In the genomic region with DNA sequence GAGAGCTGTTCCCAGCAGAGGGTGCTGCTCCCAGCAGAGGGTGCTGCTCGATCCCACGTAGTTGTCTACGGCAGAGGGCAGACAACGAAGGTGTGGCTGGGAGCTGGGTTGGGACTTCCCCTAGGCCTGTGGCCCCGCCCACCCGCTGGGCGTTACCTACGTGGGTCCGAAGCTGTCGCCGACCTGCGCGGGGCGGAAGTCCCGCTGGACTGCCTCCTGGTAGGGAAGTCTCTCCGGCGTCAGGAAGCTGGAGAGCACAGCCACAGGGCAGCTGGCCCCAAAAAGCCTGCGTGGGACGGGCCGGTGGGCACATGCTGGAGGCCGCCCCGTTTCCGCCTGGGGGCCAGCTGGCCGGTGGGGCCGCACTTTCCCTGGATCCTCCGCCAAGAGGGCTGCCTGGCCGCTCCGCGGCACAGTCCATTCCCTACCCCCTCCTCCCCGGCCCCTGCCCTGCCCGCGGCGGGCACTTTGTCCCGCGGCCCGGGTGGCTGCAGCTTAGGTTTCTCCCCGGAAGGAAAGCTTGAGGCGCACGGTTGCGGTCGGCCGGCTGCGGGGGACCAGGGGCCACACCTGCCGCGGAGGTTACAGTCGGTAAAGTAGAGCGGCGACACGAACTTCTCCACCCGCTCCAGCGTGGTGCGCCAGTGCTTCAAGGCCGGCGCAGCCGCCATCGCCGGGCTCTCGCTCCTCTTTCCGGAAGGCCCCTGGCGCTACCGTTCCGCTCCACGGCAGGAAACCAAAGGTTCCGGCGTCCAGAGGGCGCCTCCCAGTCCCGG, we compare ENCODE assay signal across 8 cellular contexts. TPM values are rescaled to one million over a fixed set of nuclear protein-coding genes. Genes with fewer than 3 reads are reported as not detected.
A peak's percentile ranks its signal among the peaks of the same experiment; 100 is the strongest.
DNase-seq lines count a peak whose midpoint lies in the region; ATAC-seq, FAIRE-seq and TF ChIP-seq lines count a peak whose summit lies in the region.

A gene (minus strand): TSS at position 695 of the 776 bp plus-strand sequence. CDS start 24 bp downstream, at position 671.

- TF ChIP-seq CTCF in GM12874 (IDR thresholded peaks at IDR 0.05; ENCODE audit: insufficient read depth, low read depth, low read length), result peak; percentile 78
- TF ChIP-seq CTCF in pancreas (IDR thresholded peaks at IDR 0.05), result peak; percentile 33 to 61 (median 46)
- peak; percentile 62 to 64 for TF ChIP-seq CTCF in tibial artery (IDR thresholded peaks at IDR 0.05)

- ATAC-seq in HG02763 (IDR thresholded peaks at IDR 0.05; ENCODE audit: unreplicated experiment) (peak; percentile 82), Right ventricle myocardium inferior (peak; percentile 97), pancreas (peak; percentile 94 to 97 (median 94))

- DNase-seq in NCI-H1417 (lab: John Stamatoyannopoulos, UW) (peak; percentile 91 to 98 (median 97)), SW 1271 (lab: John Stamatoyannopoulos, UW) (peak; percentile 95 to 97), Right ventricle myocardium inferior (ENCODE audit: missing footprints) (peak; percentile 98), pancreas (peak; percentile 97 to 99 (median 97)), tibial artery (peak; percentile 94 to 97)
- DNase-seq in activated naive CD8-positive, alpha-beta T cell treated with anti-CD3 and anti-CD28 coated beads, Interleukin-2, amount 50 U/mL, for 16 hours (ENCODE audit: low read depth, low spot score), result peak; percentile 80

- no peaks in the 10 kb centered on the region for H3K27me3 ChIP-seq in pancreas
- no peaks in the 10 kb centered on the region for H3K27me3 ChIP-seq in tibial artery

- intact Hi-C loops in Right ventricle myocardium inferior (cut with DNase I), result loop anchor here (1.0 to 5.0 kb wide), 4 partner anchors 83 to 434 kb away; a partner anchor contains a TSS
- intact Hi-C loops in pancreas (cut with DNase I), result loop anchor here in 2 of 3 donors (5.0 to 10.0 kb wide), 2 partner anchors 314 to 317 kb away; no protein-coding TSS in a partner anchor
- intact Hi-C loops in tibial artery (cut with DNase I; ENCODE audit: low total_unique reads), result loop anchor here (5.0 to 10.0 kb wide), 2 partner anchors 89 to 397 kb away; no protein-coding TSS in a partner anchor

- WGBS in pancreas, 2 donors, result 0 to 1% methylated on average over 45 to 67 of the region's 67 CpGs

- H3K9me3 ChIP-seq in pancreas (no peaks in the 10 kb centered on the region), tibial artery (no peaks in the 10 kb centered on the region)

- H3K4me1 ChIP-seq in pancreas, result peaks cover 6 to 17% (median 10%) of the 10 kb centered on the region in 3 donors
- H3K4me1 ChIP-seq in tibial artery, result peaks cover 0 to 19% (median 12%) of the 10 kb centered on the region in 4 donors

- no peak for FAIRE-seq in pancreas (lab: Jason Lieb, UNC)

- H3K36me3 ChIP-seq in pancreas (peaks cover 0 to 8% (median 7%) of the 10 kb centered on the region in 3 donors), tibial artery (peaks cover 27 to 73% (median 51%) of the 10 kb centered on the region in 3 donors)

- H3K4me3 ChIP-seq in pancreas (peak within 1 kb of the TSS; percentile 51 to 82 (median 78)), tibial artery (peak within 1 kb of the TSS; percentile 85 to 92)

- peak within 1 kb of the TSS; percentile 90 to 99 (median 94) for H3K27ac ChIP-seq in pancreas
- peak within 1 kb of the TSS; percentile 97 to 98 for H3K27ac ChIP-seq in tibial artery

RNA-seq across cellular contexts. Expression of the gene that starts here (rescaled TPM):
- total RNA-seq in Right ventricle myocardium inferior (89.2 TPM), pancreas (100 to 1,000 TPM in 3 of 6 donors, 10 to 100 TPM in 3; 63.7 to 115 (median 91.1) TPM)
- 100 to 1,000 TPM; 430 to 509 TPM for polyA plus RNA-seq in pancreas

Comparison
In these comparisons a context has a peak if more than half of its experiments do, and no peak if none do; other contexts are left out.
1. Peak in every context shown above with its lines: DNase-seq, ATAC-seq, H3K4me3 ChIP-seq and H3K27ac ChIP-seq.